2 cellular contexts compared by ENCODE assay signal in genomic region chr10:74025380-74025978, GRCh38.
TF ChIP-seq lines count a peak whose summit lies in the region.

No MANE protein-coding gene starts in this region.

TF ChIP-seq in HEK293, 187 proteins besides CTCF, POLR2A, EP300 and RAD21:
- no peak for TF ChIP-seq MZF1 (tag by site-specific recombination; IDR thresholded peaks at IDR 0.05; ENCODE audit: borderline replicate concordance)
- TF ChIP-seq ZNF366 (tag by site-specific recombination; conservative IDR thresholded peaks at IDR 0.05) = peak; percentile 38; the same call in 1 of the 2 replicates
- no peak for TF ChIP-seq ZNF266 (tag by site-specific recombination; IDR thresholded peaks at IDR 0.05; ENCODE audit: low read depth)
- TF ChIP-seq EGR2 (tag by site-specific recombination; IDR thresholded peaks at IDR 0.05; ENCODE audit: low read depth) = peak; percentile 41; the same call in 1 of the 2 replicates
- TF ChIP-seq KLF9 (tag by site-specific recombination; IDR thresholded peaks at IDR 0.05; ENCODE audit: low read depth) = no peak
- TF ChIP-seq WT1 (tag by site-specific recombination; IDR thresholded peaks at IDR 0.05) = peak; percentile 91
- TF ChIP-seq, protein P1, sequence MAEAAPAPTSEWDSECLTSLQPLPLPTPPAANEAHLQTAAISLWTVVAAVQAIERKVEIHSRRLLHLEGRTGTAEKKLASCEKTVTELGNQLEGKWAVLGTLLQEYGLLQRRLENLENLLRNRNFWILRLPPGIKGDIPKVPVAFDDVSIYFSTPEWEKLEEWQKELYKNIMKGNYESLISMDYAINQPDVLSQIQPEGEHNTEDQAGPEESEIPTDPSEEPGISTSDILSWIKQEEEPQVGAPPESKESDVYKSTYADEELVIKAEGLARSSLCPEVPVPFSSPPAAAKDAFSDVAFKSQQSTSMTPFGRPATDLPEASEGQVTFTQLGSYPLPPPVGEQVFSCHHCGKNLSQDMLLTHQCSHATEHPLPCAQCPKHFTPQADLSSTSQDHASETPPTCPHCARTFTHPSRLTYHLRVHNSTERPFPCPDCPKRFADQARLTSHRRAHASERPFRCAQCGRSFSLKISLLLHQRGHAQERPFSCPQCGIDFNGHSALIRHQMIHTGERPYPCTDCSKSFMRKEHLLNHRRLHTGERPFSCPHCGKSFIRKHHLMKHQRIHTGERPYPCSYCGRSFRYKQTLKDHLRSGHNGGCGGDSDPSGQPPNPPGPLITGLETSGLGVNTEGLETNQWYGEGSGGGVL (tag by site-specific recombination; IDR thresholded peaks at IDR 0.05) = peak; percentile 74
- no peak for TF ChIP-seq KLF7 (tag by site-specific recombination; IDR thresholded peaks at IDR 0.05; ENCODE audit: borderline replicate concordance)

TF ChIP-seq in H1, 55 proteins besides CTCF, POLR2A, EP300 and RAD21:
- TF ChIP-seq RBBP5 (IDR thresholded peaks at IDR 0.05; ENCODE audit: borderline replicate concordance, low read depth, low read length) = no peak
- no peak for TF ChIP-seq MAFK (IDR thresholded peaks at IDR 0.05; ENCODE audit: low read depth, low read length)
- TF ChIP-seq JUND (IDR thresholded peaks at IDR 0.05; ENCODE audit: low read length) = no peak
- no peak for TF ChIP-seq CBX5 (IDR thresholded peaks at IDR 0.05; ENCODE audit: low read depth, low read length)
- TF ChIP-seq RFX5 (IDR thresholded peaks at IDR 0.05; ENCODE audit: borderline replicate concordance, low read depth, low read length) = no peak
- TF ChIP-seq POLR2AphosphoS5 (IDR thresholded peaks at IDR 0.05; ENCODE audit: low read depth, low read length) = 0 out of 2 replicates have a peak, but pooled peaks have one; percentile 31
- no peak for TF ChIP-seq SIRT6 (IDR thresholded peaks at IDR 0.05; ENCODE audit: low read length)
- TF ChIP-seq TCF12 (IDR thresholded peaks at IDR 0.05; ENCODE audit: low read depth, low read length) = no peak
